In genomic region chr21:41602511-41602910, GRCh38 we compare ENCODE assay signal across 26 cellular contexts.
DNase-seq lines count a peak whose midpoint lies in the region; ATAC-seq and TF ChIP-seq lines count a peak whose summit lies in the region.
"Had no signal": no experiment of that assay in that cellular context is flagged by ENCODE, and none has a peak within 500 bp of the region (broad histone marks: within the 10 kb centered on the region; RNA-seq: fewer than 3 reads in every experiment).

No MANE protein-coding gene starts in this region.

- POLR2A ChIA-PET in CD4-positive, alpha-beta memory T cell (lab: Charles Lee; ENCODE audit: partially characterized antibody), result no interaction called here

- no peaks in the 10 kb centered on the region for H3K36me3 ChIP-seq in heart right ventricle
- H3K36me3 ChIP-seq in endodermal cell (ENCODE audit: control insufficient read depth, insufficient read depth, low read length), result no peaks in the 10 kb centered on the region
- no peaks in the 10 kb centered on the region for H3K36me3 ChIP-seq in stomach
- H3K36me3 ChIP-seq in CD4-positive, alpha-beta memory T cell (ENCODE audit: insufficient read depth, low read length), result no peaks in the 10 kb centered on the region
- H3K36me3 ChIP-seq: BE2C had no signal

- H3K27ac ChIP-seq in heart right ventricle, result no peak overlapping the region
- no peak overlapping the region for H3K27ac ChIP-seq in endodermal cell (ENCODE audit: low read depth, low read length)
- H3K27ac ChIP-seq in stomach, result peak overlapping the region in 4 of 5 donors; percentile 33 to 69 (median 59)
- no peak overlapping the region for H3K27ac ChIP-seq in CD4-positive, alpha-beta memory T cell (ENCODE audit: low read depth, low read length)
- H3K27ac ChIP-seq: HL-60, KMS-11 had no signal

- CTCF ChIA-PET in CD4-positive, alpha-beta memory T cell (lab: Charles Lee; ENCODE audit: partially characterized antibody), result no interaction called here

- H3K27me3 ChIP-seq in heart right ventricle (peaks cover 0 to 45% (median 21%) of the 10 kb centered on the region in 7 donors), endodermal cell (ENCODE audit: control insufficient read depth, insufficient read depth, low read length, poor library complexity, severe bottlenecking) (no peaks in the 10 kb centered on the region), stomach (no peaks in the 10 kb centered on the region)
- H3K27me3 ChIP-seq in CD4-positive, alpha-beta memory T cell (ENCODE audit: insufficient read depth, low read length), result no peaks in the 10 kb centered on the region
- H3K27me3 ChIP-seq: BE2C had no signal

- no peaks in the 10 kb centered on the region for H3K27me3 Mint-ChIP-seq in endodermal cell (ENCODE audit: insufficient read depth)
- peaks cover 16 to 17% of the 10 kb centered on the region in 2 donors for H3K27me3 Mint-ChIP-seq in CD4-positive, alpha-beta memory T cell

- intact Hi-C loops in cardiac septum (cut with DNase I), result no loop called here
- intact Hi-C loops in heart right ventricle (cut with DNase I), result no loop called here
- intact Hi-C loops in stomach (cut with DNase I; ENCODE audit: low total_unique reads), result no loop called here
- intact Hi-C loops in CD4-positive, alpha-beta memory T cell (cut with micrococcal nuclease), result no loop called here

- H3K9me3 Mint-ChIP-seq in endodermal cell, result no peaks in the 10 kb centered on the region
- no peaks in the 10 kb centered on the region for H3K9me3 Mint-ChIP-seq in CD4-positive, alpha-beta memory T cell
- H3K9me3 Mint-ChIP-seq: CD4-positive, alpha-beta T cell had no signal

- no peak overlapping the region for H3K4me3 Mint-ChIP-seq in endodermal cell
- no peak overlapping the region for H3K4me3 Mint-ChIP-seq in CD4-positive, alpha-beta memory T cell
- H3K4me3 Mint-ChIP-seq: CD4-positive, alpha-beta T cell; IgD-negative memory B cell had no signal

- peaks cover 4% of the 10 kb centered on the region for H3K4me1 Mint-ChIP-seq in endodermal cell
- H3K4me1 Mint-ChIP-seq in CD4-positive, alpha-beta memory T cell, result no peaks in the 10 kb centered on the region
- H3K4me1 Mint-ChIP-seq: IgD-negative memory B cell had no signal

- TF ChIP-seq EP300 in stomach (IDR thresholded peaks at IDR 0.05), result no peak

- no peak overlapping the region for H3K9ac ChIP-seq in endodermal cell (ENCODE audit: extremely low read depth, low read length, poor library complexity, severe bottlenecking)
- H3K9ac ChIP-seq: KMS-11, SK-N-SH had no signal

- H3K4me3 ChIP-seq in heart right ventricle, result no peak overlapping the region
- no peak overlapping the region for H3K4me3 ChIP-seq in endodermal cell (ENCODE audit: low read length)
- H3K4me3 ChIP-seq in stomach, result no peak overlapping the region
- H3K4me3 ChIP-seq in CD4-positive, alpha-beta memory T cell (ENCODE audit: low read length in 2 of 2), result no peak overlapping the region

- no peak for ATAC-seq in heart right ventricle
- no peak for ATAC-seq in HG03378 (IDR thresholded peaks at IDR 0.05; ENCODE audit: unreplicated experiment)

- TF ChIP-seq CTCF in heart right ventricle (IDR thresholded peaks at IDR 0.05) (no peak), endodermal cell (conservative IDR thresholded peaks at IDR 0.05) (no peak), stomach (IDR thresholded peaks at IDR 0.05) (no peak)

- no peaks in the 10 kb centered on the region for H3K9me3 ChIP-seq in heart right ventricle
- H3K9me3 ChIP-seq in endodermal cell (ENCODE audit: control insufficient read depth, low read length), result no peaks in the 10 kb centered on the region
- no peaks in the 10 kb centered on the region for H3K9me3 ChIP-seq in stomach
- no peaks in the 10 kb centered on the region for H3K9me3 ChIP-seq in CD4-positive, alpha-beta memory T cell (ENCODE audit: control insufficient read depth in 1 of 2, low read length in 2 of 2)
- H3K9me3 ChIP-seq: Caco-2, SK-N-SH had no signal

- H3K4me1 ChIP-seq in heart right ventricle, result peaks cover 0 to 6% (median 0%) of the 10 kb centered on the region in 9 donors
- H3K4me1 ChIP-seq in endodermal cell (ENCODE audit: control insufficient read depth, insufficient read depth, low read length), result no peaks in the 10 kb centered on the region
- peaks cover 17 to 55% (median 39%) of the 10 kb centered on the region in 4 donors for H3K4me1 ChIP-seq in stomach
- no peaks in the 10 kb centered on the region for H3K4me1 ChIP-seq in CD4-positive, alpha-beta memory T cell (ENCODE audit: insufficient read depth, low read length)
- H3K4me1 ChIP-seq: BE2C had no signal

- no peak overlapping the region for H3K27ac Mint-ChIP-seq in endodermal cell
- no peak overlapping the region for H3K27ac Mint-ChIP-seq in CD4-positive, alpha-beta memory T cell
- H3K27ac Mint-ChIP-seq: CD4-positive, alpha-beta T cell; IgD-negative memory B cell had no signal

- 64 to 66% methylated on average over 11 of the region's 11 CpGs for WGBS in heart right ventricle, 2 donors
- WGBS in endodermal cell (ENCODE audit: insufficient coverage in 1 of 2, insufficient read length in 1 of 2), 2 experiments, result 75% methylated on average over 9 of the region's 11 CpGs; no CpG with 5 or more reads in 1 of the 2 experiments
- 52 to 73% (median 66%) methylated on average over 11 of the region's 11 CpGs for WGBS in stomach, 5 donors

- TF ChIP-seq POLR2A in stomach (IDR thresholded peaks at IDR 0.05), result no peak

- peak; percentile 3 for DNase-seq in cardiac septum (ENCODE audit: low spot score)
- no peak for DNase-seq in heart right ventricle
- DNase-seq in endodermal cell, result peak; percentile 14
- no peak for DNase-seq in stomach
- DNase-seq in CD4-positive, alpha-beta memory T cell, result no peak
- DNase-seq in activated T-cell treated with anti-CD3 and anti-CD28 coated beads, Interleukin-2, amount 50 U/mL, for 48 hours, result no peak
- DNase-seq in dedifferentiated amniotic fluid mesenchymal stem cell (ENCODE audit: extremely low spot score), result no peak
- DNase-seq: 8988T, ACHN, BE2C, DMS 273 treated with DMSO at 0.1 percent for 48 hours, DMS79, EL, GDM1, HCEC 1CT, MM.1S, NCI-H2029, NCI-H446, NCI-H526 treated with DMSO at 0.1 percent for 48 hours, SK-N-SH had no signal

- H3K36me3 Mint-ChIP-seq in endodermal cell (ENCODE audit: low read depth), result no peaks in the 10 kb centered on the region
- H3K36me3 Mint-ChIP-seq in CD4-positive, alpha-beta memory T cell, result no peaks in the 10 kb centered on the region
- H3K36me3 Mint-ChIP-seq: IgD-negative memory B cell had no signal

Comparison
In these comparisons a context has a peak if more than half of its experiments do, and no peak if none do; other contexts are left out.
1. DNase-seq: peak in cardiac septum (single experiment) and endodermal cell (single experiment); none in heart right ventricle (0 of 2), stomach (single experiment), CD4-positive, alpha-beta memory T cell (0 of 5), activated T-cell treated with anti-CD3 and anti-CD28 coated beads, Interleukin-2, amount 50 U/mL, for 48 hours (0 of 2) and dedifferentiated amniotic fluid mesenchymal stem cell (single experiment).
2. H3K27ac ChIP-seq: peak in stomach (4 of 5); none in heart right ventricle (0 of 10), endodermal cell (single experiment) and CD4-positive, alpha-beta memory T cell (single experiment).